In genomic region chr2:207810200-207810788, GRCh38 we compare ENCODE assay signal across 16 cellular contexts. TPM values are rescaled to one million over a fixed set of nuclear protein-coding genes. Genes with fewer than 3 reads are reported as not detected.
DNase-seq lines count a peak whose midpoint lies in the region; ATAC-seq, FAIRE-seq and TF ChIP-seq lines count a peak whose summit lies in the region.
"Had no signal": no experiment of that assay in that cellular context is flagged by ENCODE, and none has a peak within 500 bp of the region (broad histone marks: within the 10 kb centered on the region; RNA-seq: fewer than 3 reads in every experiment).

No MANE protein-coding gene starts in this region.

- H3K4me3 ChIP-seq in HL-60 (replicated peaks; ENCODE audit: insufficient read depth, low read length) = no peak overlapping the region
- no peak overlapping the region for H3K4me3 ChIP-seq in astrocyte (ENCODE audit: insufficient read depth, low read depth, low read length)
- peak overlapping the region; percentile 24 to 62 (median 25) for H3K4me3 ChIP-seq in liver (ENCODE audit: low read depth in 1 of 3, low read length in 3 of 3)
- peak overlapping the region in 3 of 8 donors; percentile 12 to 57 (median 18) for H3K4me3 ChIP-seq in spleen
- H3K4me3 ChIP-seq in naive thymus-derived CD4-positive, alpha-beta T cell (ENCODE audit: low read length) = no peak overlapping the region
- H3K4me3 ChIP-seq: ascending aorta, SJCRH30 had no signal

- H3K4me2 ChIP-seq in astrocyte (ENCODE audit: low read length) = peak overlapping the region; percentile 60

- H3K79me2 ChIP-seq in astrocyte (ENCODE audit: insufficient read depth, low read length) = no peaks in the 10 kb centered on the region

- intact Hi-C loops in spleen (cut with DNase I; ENCODE audit: low total_unique reads) (no loop called here), natural killer cell (cut with micrococcal nuclease) (no loop called here)
- intact Hi-C loops in naive thymus-derived CD4-positive, alpha-beta T cell (cut with micrococcal nuclease) = no loop called here

- H3K4me1 ChIP-seq in astrocyte (ENCODE audit: insufficient read depth, low read length) = peaks cover 8% of the 10 kb centered on the region
- peaks cover 4 to 29% (median 14%) of the 10 kb centered on the region in 4 donors for H3K4me1 ChIP-seq in liver (ENCODE audit: control insufficient read depth in 4 of 4, insufficient read depth in 4 of 4, low read length in 3 of 4)
- peaks cover 0 to 16% (median 9%) of the 10 kb centered on the region in 6 donors for H3K4me1 ChIP-seq in spleen
- H3K4me1 ChIP-seq in naive thymus-derived CD4-positive, alpha-beta T cell (ENCODE audit: control insufficient read depth in 2 of 2, insufficient read depth in 2 of 2, low read length in 2 of 2) = no peaks in the 10 kb centered on the region
- H3K4me1 ChIP-seq: ascending aorta had no signal

- ATAC-seq in HG03097 (IDR thresholded peaks at IDR 0.05; ENCODE audit: low FRiP score, unreplicated experiment) (no peak), natural killer cell (no peak)
- no peak for ATAC-seq in naive thymus-derived CD4-positive, alpha-beta T cell

- H3K9me3 Mint-ChIP-seq in astrocyte (ENCODE audit: unreplicated experiment) (peaks cover 2% of the 10 kb centered on the region), natural killer cell (no peaks in the 10 kb centered on the region)
- no peaks in the 10 kb centered on the region for H3K9me3 Mint-ChIP-seq in naive thymus-derived CD4-positive, alpha-beta T cell
- H3K9me3 Mint-ChIP-seq: CD4-positive, alpha-beta T cell; natural killer cell treated with Interleukin-12 subunit alpha and Interleukin-12 subunit beta and Interleukin-15 and Interleukin-18, amount 100 ng/mL, for 72 hours had no signal

- TF ChIP-seq POLR2A in spleen (IDR thresholded peaks at IDR 0.05) = no peak

- no peak for TF ChIP-seq CTCF in HL-60 (IDR thresholded peaks at IDR 0.05; ENCODE audit: insufficient read depth, low read length)
- no peak for TF ChIP-seq CTCF in astrocyte (IDR thresholded peaks at IDR 0.05; ENCODE audit: insufficient read depth, low read depth, low read length)
- no peak for TF ChIP-seq CTCF in liver (IDR thresholded peaks at IDR 0.05; ENCODE audit: low read depth, low read length, missing input control)
- TF ChIP-seq CTCF in spleen (IDR thresholded peaks at IDR 0.05 in 8 of 11, conservative IDR thresholded peaks at IDR 0.05 in 3 of 11) = no peak
- TF ChIP-seq CTCF in natural killer cell (IDR thresholded peaks at IDR 0.05) = no peak

- peaks cover 4% of the 10 kb centered on the region for H3K27me3 Mint-ChIP-seq in astrocyte (ENCODE audit: low read depth, unreplicated experiment)
- H3K27me3 Mint-ChIP-seq in naive thymus-derived CD4-positive, alpha-beta T cell = peaks cover 0 to 6% (median 0%) of the 10 kb centered on the region in 5 donors
- H3K27me3 Mint-ChIP-seq in natural killer cell (ENCODE audit: low read depth in 2 of 2) = no peaks in the 10 kb centered on the region
- H3K27me3 Mint-ChIP-seq: CD4-positive, alpha-beta T cell had no signal

- no peaks in the 10 kb centered on the region for H3K9me3 ChIP-seq in astrocyte (ENCODE audit: insufficient read depth, low read depth, low read length)
- H3K9me3 ChIP-seq in liver (ENCODE audit: control insufficient read depth in 4 of 4, low read length in 3 of 4) = no peaks in the 10 kb centered on the region
- H3K9me3 ChIP-seq in spleen = no peaks in the 10 kb centered on the region
- H3K9me3 ChIP-seq in naive thymus-derived CD4-positive, alpha-beta T cell (ENCODE audit: control insufficient read depth in 2 of 3, low read length in 3 of 3) = no peaks in the 10 kb centered on the region
- H3K9me3 ChIP-seq: ascending aorta, SJCRH30 had no signal

- no peak for DNase-seq in HL-60 (ENCODE audit: low read depth in 1 of 2, low spot score in 1 of 2)
- no peak for DNase-seq in astrocyte (ENCODE audit: low read depth)
- no peak for DNase-seq in spleen
- no peak for DNase-seq in naive thymus-derived CD4-positive, alpha-beta T cell
- no peak for DNase-seq in UCSD-AML1 (lab: John Stamatoyannopoulos, UW; ENCODE audit: unreplicated experiment)
- DNase-seq in natural killer cell = no peak
- DNase-seq: activated T-cell treated with anti-CD3 and anti-CD28 coated beads, Interleukin-2, amount 50 U/mL, for 48 hours; CD4-positive, alpha-beta T cell; NCI-H345; SJCRH30; stimulated activated CD4-positive, alpha-beta T cell treated with anti-CD3 and anti-CD28 coated beads, Interleukin-1b, Interleukin-23, amount 100 ng/mL, for 48 hours; stimulated activated naive CD4-positive, alpha-beta T cell had no signal

- H3K27ac Mint-ChIP-seq in astrocyte (ENCODE audit: unreplicated experiment) (no peak overlapping the region), natural killer cell (no peak overlapping the region)
- no peak overlapping the region for H3K27ac Mint-ChIP-seq in naive thymus-derived CD4-positive, alpha-beta T cell
- H3K27ac Mint-ChIP-seq: CD4-positive, alpha-beta T cell; natural killer cell treated with Interleukin-12 subunit alpha and Interleukin-12 subunit beta and Interleukin-15 and Interleukin-18, amount 100 ng/mL, for 72 hours had no signal

- H3K36me3 ChIP-seq in astrocyte (ENCODE audit: insufficient read depth, low read length) = no peaks in the 10 kb centered on the region
- H3K36me3 ChIP-seq in liver (ENCODE audit: control insufficient read depth in 4 of 4, insufficient read depth in 3 of 4, low read depth in 1 of 4, low read length in 3 of 4) = no peaks in the 10 kb centered on the region
- H3K36me3 ChIP-seq in spleen = no peaks in the 10 kb centered on the region
- H3K36me3 ChIP-seq in naive thymus-derived CD4-positive, alpha-beta T cell (ENCODE audit: control insufficient read depth in 2 of 3, insufficient read depth in 3 of 3, low read length in 3 of 3) = no peaks in the 10 kb centered on the region
- H3K36me3 ChIP-seq: ascending aorta, SJCRH30 had no signal

- H3K27me3 ChIP-seq in HL-60 (ENCODE audit: insufficient read depth, poor library complexity, severe bottlenecking) (no peaks in the 10 kb centered on the region), astrocyte (ENCODE audit: insufficient read depth, low read length) (no peaks in the 10 kb centered on the region), liver (ENCODE audit: control insufficient read depth in 4 of 4, insufficient read depth in 4 of 4, low read length in 3 of 4) (no peaks in the 10 kb centered on the region), spleen (replicated peaks in 1 of 7) (no peaks in the 10 kb centered on the region)
- no peaks in the 10 kb centered on the region for H3K27me3 ChIP-seq in naive thymus-derived CD4-positive, alpha-beta T cell (ENCODE audit: control insufficient read depth in 2 of 2, insufficient read depth in 2 of 2, low read length in 2 of 2)
- H3K27me3 ChIP-seq: ascending aorta, SJCRH30 had no signal

- H2AFZ ChIP-seq in astrocyte (ENCODE audit: low read depth, low read length) = no peak overlapping the region

- H3K4me1 Mint-ChIP-seq in astrocyte (ENCODE audit: low read depth, unreplicated experiment) = peaks cover 29% of the 10 kb centered on the region
- peaks cover 0 to 5% (median 0%) of the 10 kb centered on the region in 7 donors for H3K4me1 Mint-ChIP-seq in naive thymus-derived CD4-positive, alpha-beta T cell
- H3K4me1 Mint-ChIP-seq in natural killer cell = no peaks in the 10 kb centered on the region

- H3K36me3 Mint-ChIP-seq in astrocyte (ENCODE audit: low read depth, unreplicated experiment) (peaks cover 1% of the 10 kb centered on the region), natural killer cell (no peaks in the 10 kb centered on the region)
- peaks cover 0 to 2% (median 0%) of the 10 kb centered on the region in 5 donors for H3K36me3 Mint-ChIP-seq in naive thymus-derived CD4-positive, alpha-beta T cell
- H3K36me3 Mint-ChIP-seq: natural killer cell treated with Interleukin-12 subunit alpha and Interleukin-12 subunit beta and Interleukin-15 and Interleukin-18, amount 100 ng/mL, for 72 hours had no signal

- no peak overlapping the region for H3K9ac ChIP-seq in astrocyte (ENCODE audit: low read length)
- H3K9ac ChIP-seq in liver (ENCODE audit: low read depth in 1 of 2, low read length in 2 of 2) = peak overlapping the region; percentile 10 to 83

- WGBS in liver = 73% methylated on average over 4 of the region's 4 CpGs
- WGBS in spleen, 5 donors = 82 to 97% (median 91%) methylated on average over 4 of the region's 4 CpGs

- H3K27ac ChIP-seq in HL-60 (replicated peaks) (0 out of 2 replicates have a peak overlapping the region, but pooled peaks have one; percentile 11), astrocyte (ENCODE audit: low read depth, low read length) (no peak overlapping the region), liver (ENCODE audit: low read depth in 1 of 2, low read length in 2 of 2) (peak overlapping the region; percentile 94), spleen (peak overlapping the region in 7 of 8 donors; percentile 10 to 76 (median 43))
- no peak overlapping the region for H3K27ac ChIP-seq in naive thymus-derived CD4-positive, alpha-beta T cell (ENCODE audit: low read depth, low read length)
- H3K27ac ChIP-seq: ascending aorta, SJCRH30 had no signal

- H3K4me3 Mint-ChIP-seq in astrocyte (ENCODE audit: unreplicated experiment) = no peak overlapping the region
- no peak overlapping the region for H3K4me3 Mint-ChIP-seq in naive thymus-derived CD4-positive, alpha-beta T cell
- no peak overlapping the region for H3K4me3 Mint-ChIP-seq in natural killer cell
- H3K4me3 Mint-ChIP-seq: CD4-positive, alpha-beta T cell; natural killer cell treated with Interleukin-12 subunit alpha and Interleukin-12 subunit beta and Interleukin-15 and Interleukin-18, amount 100 ng/mL, for 72 hours had no signal

- CTCF ChIA-PET in naive thymus-derived CD4-positive, alpha-beta T cell (lab: Charles Lee) = no interaction called here

- H4K20me1 ChIP-seq in astrocyte (ENCODE audit: insufficient read depth, low read length) = no peaks in the 10 kb centered on the region

- POLR2A ChIA-PET in naive thymus-derived CD4-positive, alpha-beta T cell (lab: Charles Lee) = no interaction called here

- no peak for FAIRE-seq in astrocyte (lab: Jason Lieb, UNC)

- TF ChIP-seq RAD21 in liver (IDR thresholded peaks at IDR 0.05) = no peak

TF ChIP-seq in liver, 16 proteins besides CTCF, POLR2A, EP300 and RAD21 (continues in another document):
- TF ChIP-seq JUND (IDR thresholded peaks at IDR 0.05) (no peak), MAX (IDR thresholded peaks at IDR 0.05) (no peak), HNF4G (IDR thresholded peaks at IDR 0.05) (no peak), GABPA (IDR thresholded peaks at IDR 0.05 in 1 of 2, conservative IDR thresholded peaks at IDR 0.05 in 1 of 2) (no peak), HNF4A (conservative IDR thresholded peaks at IDR 0.05) (no peak), NR2F2 (IDR thresholded peaks at IDR 0.05) (no peak)

RNA-seq across cellular contexts. Expression of gene FZD5, which starts 40.6 kb away (rescaled TPM):
- 3.2 and 3.7 TPM in 2 replicates for total RNA-seq in astrocyte
- 10 to 100 TPM; 31.0 to 31.1 TPM for total RNA-seq in liver
- polyA plus RNA-seq in liver = 10 to 100 TPM; 14.7 to 23.1 TPM
- total RNA-seq in spleen = 10 to 100 TPM in 1 of 7 donors, 1 to 10 TPM in 6; 4.0 to 11.4 (median 6.6) TPM
- 1 to 10 TPM in 1 of 3 donors, under 1 TPM in 2; 0.35 to 1.1 (median 0.38) TPM for polyA plus RNA-seq in spleen
- total RNA-seq in naive thymus-derived CD4-positive, alpha-beta T cell = under 1 TPM; 0.13 to 0.93 (median 0.27) TPM
- polyA plus RNA-seq in naive thymus-derived CD4-positive, alpha-beta T cell = not detected
- 1 to 10 TPM in 1 of 3 donors, under 1 TPM in 2; 0.38 to 1.0 (median 0.42) TPM for total RNA-seq in natural killer cell

Comparison
In these comparisons a context has a peak if more than half of its experiments do, and no peak if none do; other contexts are left out.
1. H3K27ac ChIP-seq: peak in HL-60 (single experiment), liver (2 of 2) and spleen (7 of 8); none in astrocyte (single experiment) and naive thymus-derived CD4-positive, alpha-beta T cell (single experiment).
2. H3K4me3 ChIP-seq: peak in liver (3 of 3); none in HL-60 (single experiment), astrocyte (single experiment) and naive thymus-derived CD4-positive, alpha-beta T cell (single experiment).